ENCODE assay signal across 18 cellular contexts in the genomic region with DNA sequence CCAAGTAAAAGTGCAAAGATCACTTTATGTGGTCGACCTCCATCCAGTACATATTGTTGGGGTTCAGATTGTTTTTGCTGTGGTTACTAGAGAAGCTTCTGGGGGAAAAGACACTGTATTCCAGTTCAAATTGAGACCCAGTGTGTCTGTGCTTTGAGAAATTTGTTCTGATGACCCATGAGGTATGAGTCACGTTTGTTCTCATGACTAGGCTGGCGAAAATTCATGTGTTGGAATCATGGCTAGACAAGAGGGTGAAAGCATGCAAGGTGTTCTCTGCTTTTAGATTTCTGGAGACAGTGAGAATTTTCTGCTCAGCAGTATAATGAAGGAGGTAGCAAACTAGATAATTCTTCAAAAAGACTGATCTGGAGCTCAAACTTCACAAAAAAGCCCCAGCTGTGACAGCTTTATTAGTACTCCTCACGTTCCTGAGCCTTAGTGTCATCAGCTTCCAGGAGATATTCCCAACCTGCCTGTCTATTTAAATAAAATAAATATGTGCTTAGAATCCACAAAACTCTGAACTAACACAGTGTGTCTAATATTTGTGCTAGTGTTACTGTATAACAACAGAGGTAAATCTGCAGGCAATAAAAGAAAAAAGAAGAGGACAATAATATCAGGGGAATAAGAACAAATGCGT. TPM values are rescaled to one million over a fixed set of nuclear protein-coding genes. Genes with fewer than 3 reads are reported as not detected.
DNase-seq lines count a peak whose midpoint lies in the region; ATAC-seq, FAIRE-seq and TF ChIP-seq lines count a peak whose summit lies in the region.
"Had no signal": no experiment of that assay in that cellular context is flagged by ENCODE, and none has a peak within 500 bp of the region (broad histone marks: within the 10 kb centered on the region; RNA-seq: fewer than 3 reads in every experiment).

No MANE protein-coding gene starts in this region.

- TF ChIP-seq CTCF in epithelial cell of proximal tubule (conservative IDR thresholded peaks at IDR 0.05; ENCODE audit: low read depth, low read length), result no peak
- no peak for TF ChIP-seq CTCF in neural progenitor cell (IDR thresholded peaks at IDR 0.05)

- H3K36me3 Mint-ChIP-seq in neural progenitor cell, result no peaks in the 10 kb centered on the region
- H3K36me3 Mint-ChIP-seq: CD14-positive monocyte; naive thymus-derived CD4-positive, alpha-beta T cell had no signal

- H3K27me3 Mint-ChIP-seq in neural progenitor cell (ENCODE audit: insufficient read depth, low read depth), result no peaks in the 10 kb centered on the region
- H3K27me3 Mint-ChIP-seq: activated B cell treated with CpG ODN at 0.5 μM for 24 hours; naive thymus-derived CD4-positive, alpha-beta T cell had no signal

- no peaks in the 10 kb centered on the region for H3K9me3 Mint-ChIP-seq in neural progenitor cell
- H3K9me3 Mint-ChIP-seq: activated B cell treated with CpG ODN at 0.5 μM for 24 hours had no signal

- FAIRE-seq in RCC 7860 (lab: Jason Lieb, UNC), result peak; percentile 81

- no peaks in the 10 kb centered on the region for H3F3A ChIP-seq in neural progenitor cell (ENCODE audit: low read depth)

- H4K20me1 ChIP-seq in neural progenitor cell (ENCODE audit: low read depth), result no peaks in the 10 kb centered on the region

- no peak overlapping the region for H3K9ac ChIP-seq in neural progenitor cell

- no peaks in the 10 kb centered on the region for H3K36me3 ChIP-seq in neural progenitor cell
- H3K36me3 ChIP-seq: colonic mucosa, gastroesophageal sphincter had no signal

- H3K79me2 ChIP-seq in neural progenitor cell (ENCODE audit: low read depth), result no peaks in the 10 kb centered on the region

- no peak overlapping the region for H3K4me2 ChIP-seq in neural progenitor cell

- peak overlapping the region; percentile 29 for H2AFZ ChIP-seq in neural progenitor cell (replicated peaks)

- H3K4me3 Mint-ChIP-seq in neural progenitor cell, result no peak overlapping the region
- H3K4me3 Mint-ChIP-seq: activated B cell treated with CpG ODN at 0.5 μM for 24 hours; CD14-positive monocyte; naive thymus-derived CD4-positive, alpha-beta T cell had no signal

- no peak overlapping the region for H3K4me3 ChIP-seq in epithelial cell of proximal tubule (ENCODE audit: low read depth, low read length)
- no peak overlapping the region for H3K4me3 ChIP-seq in neural progenitor cell
- H3K4me3 ChIP-seq: colonic mucosa, gastroesophageal sphincter had no signal

- no peak overlapping the region for H3K27ac Mint-ChIP-seq in neural progenitor cell
- H3K27ac Mint-ChIP-seq: activated B cell treated with CpG ODN at 0.5 μM for 24 hours; CD14-positive monocyte; naive thymus-derived CD4-positive, alpha-beta T cell had no signal

- no peaks in the 10 kb centered on the region for H3K27me3 ChIP-seq in neural progenitor cell
- H3K27me3 ChIP-seq: colonic mucosa, gastroesophageal sphincter had no signal

- peak; percentile 68 for DNase-seq in DMS53 (lab: John Stamatoyannopoulos, UW)
- DNase-seq in RCC 7860 (ENCODE audit: low spot score), result peak; percentile 18
- peak; percentile 30 for DNase-seq in epithelial cell of proximal tubule (ENCODE audit: low read depth)
- no peak for DNase-seq in neural progenitor cell (ENCODE audit: low spot score)
- DNase-seq in HuH-7.5 (ENCODE audit: low spot score), result no peak
- DNase-seq in middle frontal gyrus (ENCODE audit: extremely low spot score, low spot score), result no peak
- DNase-seq in stimulated activated CD4-positive, alpha-beta T cell treated with anti-CD3 and anti-CD28 coated beads, Interleukin-2, amount 100 ng/mL, for 24 hours, result no peak
- DNase-seq: activated B cell treated with CpG ODN at 0.5 μM for 24 hours; activated naive CD4-positive, alpha-beta T cell treated with Interleukin-2 at 50 U/mL for 16 hours; colonic mucosa; left cardiac atrium; naive thymus-derived CD4-positive, alpha-beta T cell; right cardiac atrium; stimulated activated naive CD4-positive, alpha-beta T cell treated with Interleukin-2 at 50 U/mL for 16 hours had no signal

- no peaks in the 10 kb centered on the region for H3K4me1 Mint-ChIP-seq in neural progenitor cell
- H3K4me1 Mint-ChIP-seq: activated B cell treated with CpG ODN at 0.5 μM for 24 hours; CD14-positive monocyte; naive thymus-derived CD4-positive, alpha-beta T cell had no signal

- ATAC-seq in HG03280 (IDR thresholded peaks at IDR 0.05; ENCODE audit: unreplicated experiment), result no peak
- ATAC-seq: gastroesophageal sphincter; naive thymus-derived CD4-positive, alpha-beta T cell; right cardiac atrium had no signal

- no peak overlapping the region for H3K27ac ChIP-seq in neural progenitor cell
- H3K27ac ChIP-seq: colonic mucosa, gastroesophageal sphincter had no signal

- H3K9me3 ChIP-seq in neural progenitor cell (ENCODE audit: low read depth), result no peaks in the 10 kb centered on the region
- H3K9me3 ChIP-seq: colonic mucosa, gastroesophageal sphincter had no signal

- no peaks in the 10 kb centered on the region for H3K4me1 ChIP-seq in neural progenitor cell
- H3K4me1 ChIP-seq: colonic mucosa, gastroesophageal sphincter had no signal

RNA-seq across cellular contexts. Expression of gene FAM47B, which starts 24.4 kb away (rescaled TPM):
- total RNA-seq in epithelial cell of proximal tubule (not detected in 2 replicates), neural progenitor cell (ENCODE audit: low replicate concordance) (not detected in 2 replicates)
- total RNA-seq: activated B cell treated with CpG ODN at 0.5 μM for 24 hours; colonic mucosa; gastroesophageal sphincter; H4; left cardiac atrium; naive thymus-derived CD4-positive, alpha-beta T cell; right cardiac atrium had no signal

Comparison
In these comparisons a context has a peak if more than half of its experiments do, and no peak if none do; other contexts are left out.
1. DNase-seq: peak in DMS53 (single experiment), RCC 7860 (single experiment) and epithelial cell of proximal tubule (single experiment); none in neural progenitor cell (single experiment), HuH-7.5 (single experiment), middle frontal gyrus (single experiment) and stimulated activated CD4-positive, alpha-beta T cell treated with anti-CD3 and anti-CD28 coated beads, Interleukin-2, amount 100 ng/mL, for 24 hours (0 of 2).